ENCODE assay signal across 23 cellular contexts in genomic region chr9:116843863-116844620, GRCh38.
DNase-seq lines count a peak whose midpoint lies in the region; ATAC-seq and TF ChIP-seq lines count a peak whose summit lies in the region.
"Had no signal": no experiment of that assay in that cellular context is flagged by ENCODE, and none has a peak within 500 bp of the region (broad histone marks: within the 10 kb centered on the region; RNA-seq: fewer than 3 reads in every experiment).

No MANE protein-coding gene starts in this region.

- peaks cover 8% of the 10 kb centered on the region for H3K4me1 Mint-ChIP-seq in mesothelial cell of epicardium
- H3K4me1 Mint-ChIP-seq: CD14-positive monocyte, natural killer cell had no signal

- H3K27me3 Mint-ChIP-seq in mesothelial cell of epicardium (ENCODE audit: low read depth) = no peaks in the 10 kb centered on the region
- H3K27me3 Mint-ChIP-seq: dendritic cell treated with granulocyte-macrophage colony-stimulating factor and Interleukin-4, amounts not matched to agents 40 ng/mL and 50 ng/mL, for 4 days; stimulated activated naive CD8-positive, alpha-beta T cell treated with anti-CD3 and anti-CD28 coated beads, Interleukin-15, Interleukin-2, amounts not matched to agents 100 ng/mL and 50 ng/mL, for 24 hours had no signal

- no peak overlapping the region for H3K4me3 Mint-ChIP-seq in mesothelial cell of epicardium
- H3K4me3 Mint-ChIP-seq: activated naive CD4-positive, alpha-beta T cell treated with anti-CD3 and anti-CD28 coated beads for 36 hours; CD14-positive monocyte; dendritic cell treated with granulocyte-macrophage colony-stimulating factor and Interleukin-4, amounts not matched to agents 40 ng/mL and 50 ng/mL, for 4 days; natural killer cell; stimulated activated naive CD8-positive, alpha-beta T cell treated with anti-CD3 and anti-CD28 coated beads, Interleukin-15, Interleukin-2, amounts not matched to agents 100 ng/mL and 50 ng/mL, for 24 hours had no signal

- ATAC-seq in GM21515 (IDR thresholded peaks at IDR 0.05; ENCODE audit: unreplicated experiment) (no peak), GM18870 (IDR thresholded peaks at IDR 0.05; ENCODE audit: unreplicated experiment) (no peak), left cardiac atrium (no peak)
- ATAC-seq: heart right ventricle, left lung, natural killer cell had no signal

- TF ChIP-seq CTCF in mesothelial cell of epicardium (IDR thresholded peaks at IDR 0.05; ENCODE audit: unreplicated experiment) = no peak

- DNase-seq in DMS 273 (lab: John Stamatoyannopoulos, UW; ENCODE audit: unreplicated experiment) = peak; percentile 49
- peak; percentile 32 for DNase-seq in LHCN-M2 (ENCODE audit: low read depth)
- peak; percentile 85 for DNase-seq in cerebellum (ENCODE audit: low spot score)
- DNase-seq in mesothelial cell of epicardium (ENCODE audit: low spot score in 2 of 2, unreplicated experiment in 2 of 2) = no peak
- DNase-seq in cardiac septum (ENCODE audit: low spot score) = no peak
- no peak for DNase-seq in left cardiac atrium
- DNase-seq: activated CD4-positive, alpha-beta T cell treated with anti-CD3 and anti-CD28 coated beads for 48 hours; activated naive CD4-positive, alpha-beta T cell treated with anti-CD3 and anti-CD28 coated beads for 36 hours; activated T-cell treated with anti-CD3 and anti-CD28 coated beads, Interleukin-2, amount 50 U/mL, for 48 hours; Calu3; heart right ventricle; left lung; MV-4-11; natural killer cell; NCI-H524 treated with DMSO at 0.1 percent for 48 hours; Peyer's patch; right cardiac atrium; thyroid gland had no signal

- no peaks in the 10 kb centered on the region for H3K9me3 Mint-ChIP-seq in mesothelial cell of epicardium
- H3K9me3 Mint-ChIP-seq: activated naive CD4-positive, alpha-beta T cell treated with anti-CD3 and anti-CD28 coated beads for 36 hours; natural killer cell; stimulated activated naive CD8-positive, alpha-beta T cell treated with anti-CD3 and anti-CD28 coated beads, Interleukin-15, Interleukin-2, amounts not matched to agents 100 ng/mL and 50 ng/mL, for 24 hours had no signal

- intact Hi-C loops in cardiac septum (cut with DNase I) (no loop called here), left cardiac atrium (cut with DNase I) (no loop called here)

- H3K27ac Mint-ChIP-seq in mesothelial cell of epicardium = peak overlapping the region; percentile 44
- H3K27ac Mint-ChIP-seq: activated naive CD4-positive, alpha-beta T cell treated with anti-CD3 and anti-CD28 coated beads for 36 hours; CD14-positive monocyte; dendritic cell treated with granulocyte-macrophage colony-stimulating factor and Interleukin-4, amounts not matched to agents 40 ng/mL and 50 ng/mL, for 4 days; natural killer cell; stimulated activated naive CD8-positive, alpha-beta T cell treated with anti-CD3 and anti-CD28 coated beads, Interleukin-15, Interleukin-2, amounts not matched to agents 100 ng/mL and 50 ng/mL, for 24 hours had no signal

- H3K36me3 Mint-ChIP-seq in mesothelial cell of epicardium = no peaks in the 10 kb centered on the region
- H3K36me3 Mint-ChIP-seq: CD14-positive monocyte, natural killer cell had no signal

Comparison
In these comparisons a context has a peak if more than half of its experiments do, and no peak if none do; other contexts are left out.
1. DNase-seq: peak in DMS 273 (single experiment), LHCN-M2 (single experiment) and cerebellum (single experiment); none in mesothelial cell of epicardium (0 of 2), cardiac septum (single experiment) and left cardiac atrium (single experiment).